14 cellular contexts compared by ENCODE assay signal in genomic region chr16:66898207-66898606, GRCh38. TPM values are rescaled to one million over a fixed set of nuclear protein-coding genes. Genes with fewer than 3 reads are reported as not detected.
DNase-seq lines count a peak whose midpoint lies in the region; ATAC-seq, FAIRE-seq and TF ChIP-seq lines count a peak whose summit lies in the region.
"Had no signal": no experiment of that assay in that cellular context is flagged by ENCODE, and none has a peak within 500 bp of the region (broad histone marks: within the 10 kb centered on the region; RNA-seq: fewer than 3 reads in every experiment).

No MANE protein-coding gene starts in this region.

- H3K4me3 ChIP-seq in kidney (ENCODE audit: low read length in 2 of 2) = no peak overlapping the region
- H3K4me3 ChIP-seq in thoracic aorta = no peak overlapping the region
- H3K4me3 ChIP-seq in Karpas-422 (ENCODE audit: low read length) = no peak overlapping the region

- no peak overlapping the region for H3K27ac ChIP-seq in kidney (ENCODE audit: low read depth in 2 of 2, low read length in 2 of 2)
- H3K27ac ChIP-seq in thoracic aorta = peak overlapping the region; percentile 93 to 97
- H3K27ac ChIP-seq in Karpas-422 (ENCODE audit: low read length) = no peak overlapping the region
- no peak overlapping the region for H3K27ac ChIP-seq in foreskin keratinocyte
- H3K27ac ChIP-seq: neutrophil had no signal

- H3K36me3 ChIP-seq in kidney (ENCODE audit: control insufficient read depth in 1 of 2, insufficient read depth in 2 of 2, low read length in 2 of 2) = no peaks in the 10 kb centered on the region
- H3K36me3 ChIP-seq in thoracic aorta = no peaks in the 10 kb centered on the region
- H3K36me3 ChIP-seq in Karpas-422 (ENCODE audit: insufficient read depth, low read length) = no peaks in the 10 kb centered on the region
- H3K36me3 ChIP-seq: neutrophil had no signal

- peaks cover 7% of the 10 kb centered on the region; the same call in 1 of the 2 replicates for H4K20me1 ChIP-seq in Karpas-422 (ENCODE audit: insufficient read depth, low read depth, low read length)

- H2AFZ ChIP-seq in Karpas-422 (ENCODE audit: low read length) = no peak overlapping the region

- DNase-seq in HK-2 (ENCODE audit: unreplicated experiment) = peak; percentile 68
- DNase-seq in astrocyte of the hippocampus (ENCODE audit: low read depth, low spot score) = peak; percentile 52
- DNase-seq in kidney = peak; percentile 76
- DNase-seq in thoracic aorta (ENCODE audit: low spot score) = peak; percentile 60
- no peak for DNase-seq in Karpas-422
- DNase-seq in cerebellar nuclear complex (lab: John Stamatoyannopoulos, UW) = no peak
- DNase-seq in foreskin keratinocyte = no peak
- DNase-seq: activated effector memory CD4-positive, alpha-beta T cell treated with Interleukin-2 at 50 U/mL for 16 hours; Calu3; KG1; NCI-H2029 had no signal

- ATAC-seq in thoracic aorta (ENCODE audit: insufficient number of reproducible peaks, low FRiP score, low read depth) = peak; percentile 55
- ATAC-seq in foreskin keratinocyte = no peak

- H3K9ac ChIP-seq in kidney (ENCODE audit: low read length in 2 of 2) (no peak overlapping the region), Karpas-422 (ENCODE audit: low read length) (no peak overlapping the region)

- intact Hi-C loops in kidney (cut with DNase I) = no loop called here

- TF ChIP-seq CTCF in kidney (IDR thresholded peaks at IDR 0.05; ENCODE audit: borderline replicate concordance, extremely low read depth, insufficient read depth) = no peak
- TF ChIP-seq CTCF in thoracic aorta (IDR thresholded peaks at IDR 0.05) = no peak
- no peak for TF ChIP-seq CTCF in foreskin keratinocyte (conservative IDR thresholded peaks at IDR 0.05)

- no peak overlapping the region for H3K4me2 ChIP-seq in Karpas-422 (ENCODE audit: low read depth, low read length, poor library complexity, severe bottlenecking)

- no peak for FAIRE-seq in kidney (lab: Jason Lieb, UNC)
- FAIRE-seq: GM12891 had no signal

- H3K9me3 ChIP-seq in kidney (ENCODE audit: control insufficient read depth in 1 of 2, low read length in 2 of 2) (no peaks in the 10 kb centered on the region), thoracic aorta (no peaks in the 10 kb centered on the region), Karpas-422 (ENCODE audit: low read length) (no peaks in the 10 kb centered on the region)
- H3K9me3 ChIP-seq: neutrophil had no signal

- no peaks in the 10 kb centered on the region for H3K9me2 ChIP-seq in Karpas-422 (replicated peaks; ENCODE audit: insufficient read depth, low read length)

- H3K79me2 ChIP-seq in Karpas-422 (ENCODE audit: low read length) = no peaks in the 10 kb centered on the region

- H3K27me3 ChIP-seq in thoracic aorta (replicated peaks; ENCODE audit: insufficient read depth) (no peaks in the 10 kb centered on the region), Karpas-422 (ENCODE audit: low read length) (no peaks in the 10 kb centered on the region), foreskin keratinocyte (no peaks in the 10 kb centered on the region)
- H3K27me3 ChIP-seq: neutrophil had no signal

- H3K4me1 ChIP-seq in kidney (ENCODE audit: control insufficient read depth in 1 of 2, insufficient read depth in 1 of 2, low read depth in 1 of 2, low read length in 2 of 2) = peaks cover 23 to 36% of the 10 kb centered on the region in 2 donors
- H3K4me1 ChIP-seq in thoracic aorta (ENCODE audit: control insufficient read depth in 1 of 2, low read depth in 2 of 2) = peaks cover 43 to 78% of the 10 kb centered on the region in 2 donors
- H3K4me1 ChIP-seq in Karpas-422 (ENCODE audit: low read length) = peaks cover 5% of the 10 kb centered on the region
- H3K4me1 ChIP-seq in foreskin keratinocyte = peaks cover 14% of the 10 kb centered on the region

RNA-seq across cellular contexts. Expression of gene PDP2, which starts 17.9 kb away (rescaled TPM):
- total RNA-seq in kidney (9.2 TPM), thoracic aorta (1 to 10 TPM; 4.8 to 6.2 TPM), foreskin keratinocyte (14.4 and 19.6 TPM in 2 replicates)
- polyA plus RNA-seq in kidney (ENCODE audit: insufficient read depth, low read depth, low replicate concordance) (5.1 TPM), foreskin keratinocyte (2.8 and 4.4 TPM in 2 replicates)
- 7.7 and 11.7 TPM in 2 replicates for total RNA-seq in Karpas-422 (2014; rRNA removed; shearing (Covaris generic); ENCODE audit: low replicate concordance)

RNA-seq across cellular contexts. Expression of gene CDH16, which starts 20.5 kb away (rescaled TPM):
- total RNA-seq in kidney (1,188 TPM), thoracic aorta (not detected), foreskin keratinocyte (0.07 TPM in 1 of 2 replicates, not detected in the other)
- polyA plus RNA-seq in kidney (ENCODE audit: insufficient read depth, low read depth, low replicate concordance) (1,180 TPM), foreskin keratinocyte (0.02 TPM in 1 of 2 replicates, not detected in the other)
- total RNA-seq in Karpas-422 (2014; rRNA removed; shearing (Covaris generic); ENCODE audit: low replicate concordance) = not detected in 2 replicates
- total RNA-seq: Calu3; T-helper 1 cell treated with Interleukin-12 subunit alpha and Interleukin-12 subunit beta and Interleukin-4 antibody, amounts not matched to agents 30 ng/mL and 1 ng/mL, for 36 hours had no signal

RNA-seq across cellular contexts. Expression of gene RRAD, which starts 27.1 kb away (rescaled TPM):
- total RNA-seq in kidney (90.9 TPM), thoracic aorta (10 to 100 TPM; 43.2 to 88.3 TPM), foreskin keratinocyte (1.5 and 2.2 TPM in 2 replicates)
- polyA plus RNA-seq in kidney (ENCODE audit: insufficient read depth, low read depth, low replicate concordance) (14.3 TPM), foreskin keratinocyte (1.7 and 3.1 TPM in 2 replicates)
- total RNA-seq in Karpas-422 (2014; rRNA removed; shearing (Covaris generic); ENCODE audit: low replicate concordance) = not detected in 2 replicates

RNA-seq across cellular contexts. Expression of gene CIAO2B, which starts 36.0 kb away (rescaled TPM):
- 71.2 TPM for total RNA-seq in kidney
- polyA plus RNA-seq in kidney (ENCODE audit: insufficient read depth, low read depth, low replicate concordance) = 284 TPM
- total RNA-seq in thoracic aorta = 100 to 1,000 TPM in 1 of 2 donors, 10 to 100 TPM in 1; 23.2 to 102 TPM
- total RNA-seq in Karpas-422 (2014; rRNA removed; shearing (Covaris generic); ENCODE audit: low replicate concordance) = 121 and 227 TPM in 2 replicates
- 118 and 134 TPM in 2 replicates for total RNA-seq in foreskin keratinocyte
- polyA plus RNA-seq in foreskin keratinocyte = 176 and 179 TPM in 2 replicates

RNA-seq across cellular contexts. Expression of gene CES2, which starts 37.1 kb away (rescaled TPM):
- 72.1 TPM for total RNA-seq in kidney
- 76.9 TPM for polyA plus RNA-seq in kidney (ENCODE audit: insufficient read depth, low read depth, low replicate concordance)
- total RNA-seq in thoracic aorta = 10 to 100 TPM; 29.8 to 92.7 TPM
- total RNA-seq in Karpas-422 (2014; rRNA removed; shearing (Covaris generic); ENCODE audit: low replicate concordance) = 13.3 and 34.8 TPM in 2 replicates
- total RNA-seq in foreskin keratinocyte = 33.5 and 34.0 TPM in 2 replicates
- polyA plus RNA-seq in foreskin keratinocyte = 16.9 and 19.0 TPM in 2 replicates

Comparison
In these comparisons a context has a peak if more than half of its experiments do, and no peak if none do; other contexts are left out.
1. DNase-seq: peak in HK-2 (single experiment), astrocyte of the hippocampus (single experiment), kidney (single experiment) and thoracic aorta (single experiment); none in Karpas-422 (single experiment), cerebellar nuclear complex (0 of 2) and foreskin keratinocyte (0 of 2).
2. H3K27ac ChIP-seq: peak in thoracic aorta (2 of 2); none in kidney (0 of 2), Karpas-422 (single experiment) and foreskin keratinocyte (single experiment).
3. RNA of gene CDH16, which starts 20.5 kb away (total RNA-seq): 1,188 TPM in kidney (single experiment); 0.07 TPM in foreskin keratinocyte, not detected in thoracic aorta and not detected in Karpas-422; every median in the first group is over 1,000 times any median in the second.
4. RNA of gene RRAD, which starts 27.1 kb away (total RNA-seq): 90.9 TPM in kidney (single experiment) and 43.2 to 88.3 TPM in thoracic aorta; 1.5 to 2.2 TPM in foreskin keratinocyte and not detected in Karpas-422; every median in the first group is over 10 times any median in the second.